ENCODE assay signal across 32 cellular contexts in the genomic region with DNA sequence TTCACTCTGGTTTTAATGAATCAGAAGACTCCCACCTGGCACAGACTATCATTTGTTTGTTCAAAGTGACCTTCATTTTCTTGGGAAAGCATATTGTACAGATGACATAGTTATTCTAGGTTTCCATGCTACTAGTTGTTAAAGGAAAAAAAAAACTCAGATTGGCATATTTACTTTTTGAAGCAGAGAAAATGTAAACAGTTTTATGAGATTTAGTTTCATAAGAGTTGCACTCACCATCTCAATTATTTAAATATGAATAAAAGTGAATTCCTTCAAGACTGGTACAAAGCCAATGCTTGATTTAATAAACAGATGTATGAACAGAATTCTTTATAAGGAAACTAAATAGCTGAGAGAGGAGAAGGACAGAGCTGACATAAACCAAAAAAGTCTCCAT.
DNase-seq lines count a peak whose midpoint lies in the region; ATAC-seq, FAIRE-seq and TF ChIP-seq lines count a peak whose summit lies in the region.
"Had no signal": no experiment of that assay in that cellular context is flagged by ENCODE, and none has a peak within 500 bp of the region (broad histone marks: within the 10 kb centered on the region; RNA-seq: fewer than 3 reads in every experiment).

No MANE protein-coding gene starts in this region.

- H3K4me1 Mint-ChIP-seq in astrocyte (ENCODE audit: low read depth, unreplicated experiment): no peaks in the 10 kb centered on the region
- H3K4me1 Mint-ChIP-seq in activated CD8-positive, alpha-beta T cell treated with anti-CD3 and anti-CD28 coated beads for 36 hours (ENCODE audit: low read depth): no peaks in the 10 kb centered on the region
- H3K4me1 Mint-ChIP-seq: activated CD4-positive, alpha-beta T cell treated with anti-CD3 and anti-CD28 coated beads, Interleukin-2, amount 10 ng/mL, durations not matched to agents 7 days and 5 days; activated naive CD8-positive, alpha-beta T cell treated with anti-CD3 and anti-CD28 coated beads, Interleukin-2, amount 50 U/mL, for 24 hours had no signal

- H4K5ac ChIP-seq in IMR-90 (ENCODE audit: low read depth, low read length): no peak overlapping the region; the same call in 1 of the 2 replicates

- FAIRE-seq in astrocyte (lab: Jason Lieb, UNC): no peak
- FAIRE-seq: A549, frontal cortex, H54 had no signal

- H3K14ac ChIP-seq in IMR-90 (replicated peaks; ENCODE audit: low read depth, low read length): no peak overlapping the region

- no peaks in the 10 kb centered on the region for H3K9me3 ChIP-seq in IMR-90 (ENCODE audit: control insufficient read depth, insufficient read depth, low read length)
- no peaks in the 10 kb centered on the region for H3K9me3 ChIP-seq in astrocyte (ENCODE audit: insufficient read depth, low read depth, low read length)
- H3K9me3 ChIP-seq: A549, BE2C, left lung had no signal

- DNase-seq in IMR-90: peak; percentile 80
- DNase-seq in astrocyte (ENCODE audit: low read depth): peak; percentile 8
- DNase-seq in iris pigment epithelial cell (ENCODE audit: low read depth): peak; percentile 27
- DNase-seq in left ventricle myocardium superior: no peak
- no peak for DNase-seq in activated CD8-positive, alpha-beta T cell treated with anti-CD3 and anti-CD28 coated beads for 36 hours
- no peak for DNase-seq in retina
- DNase-seq in NCI-H2081 (lab: John Stamatoyannopoulos, UW): no peak
- DNase-seq: activated CD4-positive, alpha-beta T cell treated with anti-CD3 and anti-CD28 coated beads, Interleukin-2, amount 10 ng/mL, durations not matched to agents 7 days and 5 days; activated gamma-delta T cell treated with Interleukin-2 at 50 U/mL for 16 hours; activated naive CD8-positive, alpha-beta T cell treated with anti-CD3 and anti-CD28 coated beads, Interleukin-2, amount 50 U/mL, for 24 hours; activated T-cell treated with anti-CD3 and anti-CD28 coated beads, Interleukin-2, amount 50 U/mL, for 4 hours; BE2C; GDM1; KG1; left lung; naive B cell; NCI-H1417 treated with DMSO at 0.1 percent for 48 hours; NCI-H2081 treated with DMSO at 0.1 percent for 48 hours; NCI-H510A; occipital lobe; PC-9; Right ventricle myocardium superior; spleen; T1000; trophoblast cell had no signal

- H4K91ac ChIP-seq in IMR-90 (ENCODE audit: insufficient read depth, low read depth, low read length): no peak overlapping the region

- ATAC-seq in IMR-90 (ENCODE audit: low read depth) (peak; percentile 77), left ventricle myocardium superior (no peak)
- no peak for ATAC-seq in activated CD8-positive, alpha-beta T cell treated with anti-CD3 and anti-CD28 coated beads for 36 hours
- ATAC-seq: A549; activated naive CD8-positive, alpha-beta T cell treated with anti-CD3 and anti-CD28 coated beads, Interleukin-2, amount 50 U/mL, for 24 hours; activated T-cell treated with anti-CD3 and anti-CD28 coated beads, Interleukin-2, amount 50 U/mL, for 4 hours; left lung had no signal

- H2AK9ac ChIP-seq in IMR-90 (replicated peaks; ENCODE audit: low read depth, low read length, poor library complexity): no peak overlapping the region

- peak overlapping the region; percentile 72; the same call in 1 of the 2 replicates for H3K23ac ChIP-seq in IMR-90 (ENCODE audit: low read depth, low read length)

- H4K20me1 ChIP-seq in IMR-90 (ENCODE audit: insufficient read depth, low read length) (no peaks in the 10 kb centered on the region), astrocyte (ENCODE audit: insufficient read depth, low read length) (no peaks in the 10 kb centered on the region)

- H2AK5ac ChIP-seq in IMR-90 (ENCODE audit: low read depth, low read length): no peak overlapping the region; the same call in 1 of the 2 replicates

- H2BK20ac ChIP-seq in IMR-90 (ENCODE audit: low read depth, low read length): 0 out of 2 replicates have a peak overlapping the region, but pooled peaks have one; percentile 55

- H3K9me1 ChIP-seq in IMR-90 (ENCODE audit: insufficient read depth, low read length): no peaks in the 10 kb centered on the region

- H3K36me3 Mint-ChIP-seq in astrocyte (ENCODE audit: low read depth, unreplicated experiment): no peaks in the 10 kb centered on the region
- H3K36me3 Mint-ChIP-seq in activated CD8-positive, alpha-beta T cell treated with anti-CD3 and anti-CD28 coated beads for 36 hours (ENCODE audit: low read depth): no peaks in the 10 kb centered on the region
- H3K36me3 Mint-ChIP-seq: brain, naive B cell had no signal

- H3K4me1 ChIP-seq in IMR-90 (ENCODE audit: control insufficient read depth, insufficient read depth, low read length) (peaks cover 7% of the 10 kb centered on the region), astrocyte (ENCODE audit: insufficient read depth, low read length) (no peaks in the 10 kb centered on the region)
- H3K4me1 ChIP-seq: A549, BE2C, left lung, spleen had no signal

- POLR2A ChIA-PET in IMR-90 (lab: Charles Lee; ENCODE audit: unreplicated experiment): no interaction called here
- POLR2A ChIA-PET in activated CD8-positive, alpha-beta T cell treated with anti-CD3 and anti-CD28 coated beads for 36 hours (lab: Charles Lee): no interaction called here

- H3K79me1 ChIP-seq in IMR-90 (ENCODE audit: low read depth in 1 of 2, low read length in 2 of 2): no peaks in the 10 kb centered on the region

- H3K27me3 ChIP-seq in IMR-90 (ENCODE audit: control insufficient read depth, insufficient read depth, low read length) (no peaks in the 10 kb centered on the region), astrocyte (ENCODE audit: insufficient read depth, low read length) (no peaks in the 10 kb centered on the region)
- H3K27me3 ChIP-seq: BE2C, hepatocyte, left lung, spleen had no signal

- H3K4me3 Mint-ChIP-seq in astrocyte (ENCODE audit: unreplicated experiment): no peak overlapping the region
- no peak overlapping the region for H3K4me3 Mint-ChIP-seq in activated CD8-positive, alpha-beta T cell treated with anti-CD3 and anti-CD28 coated beads for 36 hours
- H3K4me3 Mint-ChIP-seq: activated CD4-positive, alpha-beta T cell treated with anti-CD3 and anti-CD28 coated beads, Interleukin-2, amount 10 ng/mL, durations not matched to agents 7 days and 5 days; activated naive CD8-positive, alpha-beta T cell treated with anti-CD3 and anti-CD28 coated beads, Interleukin-2, amount 50 U/mL, for 24 hours; activated T-cell treated with anti-CD3 and anti-CD28 coated beads, Interleukin-2, amount 50 U/mL, for 4 hours; brain; naive B cell had no signal

- peak overlapping the region; percentile 51 to 80; a peak in 2 of 4 replicates for H4K8ac ChIP-seq in IMR-90 (ENCODE audit: low read depth in 2 of 2, low read length in 2 of 2)

- no peak overlapping the region; the same call in 1 of the 2 replicates for H3K18ac ChIP-seq in IMR-90 (ENCODE audit: low read depth, low read length)

- TF ChIP-seq CTCF in 22Rv1 (IDR thresholded peaks at IDR 0.05) (no peak), IMR-90 (conservative IDR thresholded peaks at IDR 0.05; ENCODE audit: low read depth, low read length) (no peak), astrocyte (IDR thresholded peaks at IDR 0.05; ENCODE audit: insufficient read depth, low read depth, low read length) (no peak)
- TF ChIP-seq CTCF in activated CD8-positive, alpha-beta T cell treated with anti-CD3 and anti-CD28 coated beads for 36 hours (IDR thresholded peaks at IDR 0.05): no peak

- no peak overlapping the region for H3K4me3 ChIP-seq in IMR-90 (ENCODE audit: insufficient read depth, low read depth, low read length)
- H3K4me3 ChIP-seq in astrocyte (ENCODE audit: insufficient read depth, low read depth, low read length): no peak overlapping the region
- H3K4me3 ChIP-seq: A549, hepatocyte, left lung, PC-9, spleen had no signal

- H3K79me2 ChIP-seq in astrocyte (ENCODE audit: insufficient read depth, low read length): no peaks in the 10 kb centered on the region
- H3K79me2 ChIP-seq: hepatocyte had no signal

- 0 out of 2 replicates have a peak overlapping the region, but pooled peaks have one; percentile 13 for H3K4ac ChIP-seq in IMR-90 (ENCODE audit: low read depth, low read length)

- no peaks in the 10 kb centered on the region for H3K27me3 Mint-ChIP-seq in astrocyte (ENCODE audit: low read depth, unreplicated experiment)
- peaks cover 1% of the 10 kb centered on the region for H3K27me3 Mint-ChIP-seq in activated CD8-positive, alpha-beta T cell treated with anti-CD3 and anti-CD28 coated beads for 36 hours
- H3K27me3 Mint-ChIP-seq: activated CD4-positive, alpha-beta T cell treated with anti-CD3 and anti-CD28 coated beads, Interleukin-2, amount 10 ng/mL, durations not matched to agents 7 days and 5 days; brain; naive B cell had no signal

- in situ Hi-C loops in IMR-90 (cut with MboI; ENCODE audit: low sequenced_read_pairs): no loop called here

- CTCF ChIA-PET in IMR-90 (lab: Yijun Ruan, JAX): no interaction called here
- CTCF ChIA-PET in activated CD8-positive, alpha-beta T cell treated with anti-CD3 and anti-CD28 coated beads for 36 hours (lab: Charles Lee): no interaction called here

- peak overlapping the region; percentile 79 for H3K27ac ChIP-seq in 22Rv1
- H3K27ac ChIP-seq in IMR-90 (ENCODE audit: insufficient read depth, low read length): peak overlapping the region; percentile 83; the same call in 1 of the 2 replicates
- no peak overlapping the region for H3K27ac ChIP-seq in astrocyte (ENCODE audit: low read depth, low read length)
- H3K27ac ChIP-seq: A549, epithelial cell of prostate, hepatocyte, left lung, PC-9, spleen had no signal

- H3K27ac Mint-ChIP-seq in astrocyte (ENCODE audit: unreplicated experiment): no peak overlapping the region
- no peak overlapping the region for H3K27ac Mint-ChIP-seq in activated CD8-positive, alpha-beta T cell treated with anti-CD3 and anti-CD28 coated beads for 36 hours
- H3K27ac Mint-ChIP-seq: activated CD4-positive, alpha-beta T cell treated with anti-CD3 and anti-CD28 coated beads, Interleukin-2, amount 10 ng/mL, durations not matched to agents 7 days and 5 days; activated naive CD8-positive, alpha-beta T cell treated with anti-CD3 and anti-CD28 coated beads, Interleukin-2, amount 50 U/mL, for 24 hours; brain; naive B cell had no signal

- 0 out of 3 replicates have a peak overlapping the region, but pooled peaks have one; percentile 40 for H2BK15ac ChIP-seq in IMR-90 (ENCODE audit: low read depth, low read length)

- H2BK5ac ChIP-seq in IMR-90 (ENCODE audit: low read depth, low read length, poor library complexity, severe bottlenecking): peak overlapping the region; percentile 88

- H3K4me2 ChIP-seq in IMR-90 (ENCODE audit: low read depth, low read length) (no peak overlapping the region), astrocyte (ENCODE audit: low read length) (no peak overlapping the region)
- H3K4me2 ChIP-seq: A549, hepatocyte, PC-9 had no signal

- no peaks in the 10 kb centered on the region for H3K36me3 ChIP-seq in IMR-90 (ENCODE audit: control insufficient read depth, insufficient read depth, low read length)
- H3K36me3 ChIP-seq in astrocyte (ENCODE audit: insufficient read depth, low read length): no peaks in the 10 kb centered on the region
- H3K36me3 ChIP-seq: BE2C, left lung, spleen had no signal

- H2AFZ ChIP-seq in IMR-90 (replicated peaks; ENCODE audit: low read length, poor library complexity) (no peak overlapping the region), astrocyte (ENCODE audit: low read depth, low read length) (no peak overlapping the region)
- H2AFZ ChIP-seq: hepatocyte, PC-9 had no signal

- peak overlapping the region; percentile 56; the same call in 1 of the 2 replicates for H3K56ac ChIP-seq in IMR-90 (ENCODE audit: extremely low read depth, insufficient read depth, low read length)

- no TSS peak for BruUV-seq in IMR-90 (replicated peaks; lab: Mats Ljungman, UMichigan)

- TF ChIP-seq POLR2A in IMR-90 (IDR thresholded peaks at IDR 0.05; ENCODE audit: low read depth, low read length): no peak

- H2BK120ac ChIP-seq in IMR-90 (ENCODE audit: low read depth, low read length): no peak overlapping the region

- intact Hi-C loops in IMR-90 (cut with micrococcal nuclease): no loop called here
- intact Hi-C loops in left ventricle myocardium superior (cut with micrococcal nuclease): no loop called here
- intact Hi-C loops in activated CD8-positive, alpha-beta T cell treated with anti-CD3 and anti-CD28 coated beads for 36 hours (cut with micrococcal nuclease): no loop called here

- TF ChIP-seq RAD21 in IMR-90 (IDR thresholded peaks at IDR 0.05; ENCODE audit: low read length): no peak

- H3K9ac ChIP-seq in IMR-90 (ENCODE audit: low read depth, low read length) (no peak overlapping the region), astrocyte (ENCODE audit: low read length) (no peak overlapping the region)

- dilution Hi-C loops in IMR-90 (cut with HindIII; ENCODE audit: low sequenced_read_pairs, unreplicated experiment): no loop called here

- H3K9me3 Mint-ChIP-seq in astrocyte (ENCODE audit: unreplicated experiment): no peaks in the 10 kb centered on the region
- H3K9me3 Mint-ChIP-seq in activated CD8-positive, alpha-beta T cell treated with anti-CD3 and anti-CD28 coated beads for 36 hours: no peaks in the 10 kb centered on the region
- H3K9me3 Mint-ChIP-seq: activated CD4-positive, alpha-beta T cell treated with anti-CD3 and anti-CD28 coated beads, Interleukin-2, amount 10 ng/mL, durations not matched to agents 7 days and 5 days; activated naive CD8-positive, alpha-beta T cell treated with anti-CD3 and anti-CD28 coated beads, Interleukin-2, amount 50 U/mL, for 24 hours; activated T-cell treated with anti-CD3 and anti-CD28 coated beads, Interleukin-2, amount 50 U/mL, for 4 hours had no signal

Comparison
In these comparisons a context has a peak if more than half of its experiments do, and no peak if none do; other contexts are left out.
1. DNase-seq: peak in IMR-90 (single experiment), astrocyte (single experiment) and iris pigment epithelial cell (single experiment); none in left ventricle myocardium superior (single experiment), activated CD8-positive, alpha-beta T cell treated with anti-CD3 and anti-CD28 coated beads for 36 hours (single experiment), retina (single experiment) and NCI-H2081 (0 of 2).